9 cellular contexts compared by ENCODE assay signal in the genomic region with DNA sequence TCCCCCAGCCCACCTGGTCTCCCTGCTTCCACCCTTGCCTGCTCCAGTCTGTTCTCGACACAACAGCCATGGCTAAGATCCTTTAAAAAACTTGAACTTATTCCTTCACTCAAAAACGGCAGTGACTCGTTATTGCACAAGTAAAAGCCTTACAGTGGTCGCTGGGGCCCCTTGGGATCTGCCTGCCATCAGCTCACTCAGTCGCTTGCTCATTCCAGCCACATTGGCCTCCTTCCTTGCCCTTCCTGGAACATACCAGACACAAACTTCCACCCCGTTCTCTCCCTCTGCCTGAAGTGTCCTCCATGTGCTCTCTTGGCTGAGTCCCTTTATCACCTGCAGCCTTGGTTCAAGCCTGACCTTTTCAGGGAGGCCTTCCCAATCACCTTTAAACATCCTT. TPM values are rescaled to one million over a fixed set of nuclear protein-coding genes. Genes with fewer than 3 reads are reported as not detected.
DNase-seq lines count a peak whose midpoint lies in the region; ATAC-seq, FAIRE-seq and TF ChIP-seq lines count a peak whose summit lies in the region.
"Had no signal": no experiment of that assay in that cellular context is flagged by ENCODE, and none has a peak within 500 bp of the region (broad histone marks: within the 10 kb centered on the region; RNA-seq: fewer than 3 reads in every experiment).

No MANE protein-coding gene starts in this region.

- no peak for TF ChIP-seq POLR2A in GM12891 (IDR thresholded peaks at IDR 0.05; ENCODE audit: low read depth, low read length)

- no peak for ATAC-seq in naive thymus-derived CD8-positive, alpha-beta T cell

- H3K27me3 Mint-ChIP-seq in CD14-positive monocyte (ENCODE audit: low read depth in 3 of 3), result peaks cover 0 to 2% (median 0%) of the 10 kb centered on the region in 3 donors
- H3K27me3 Mint-ChIP-seq in HFFc6 (ENCODE audit: insufficient read depth), result no peaks in the 10 kb centered on the region; the same call in 1 of the 2 replicates
- H3K27me3 Mint-ChIP-seq in naive thymus-derived CD8-positive, alpha-beta T cell, result no peaks in the 10 kb centered on the region

- DNase-seq in CD14-positive monocyte (ENCODE audit: low spot score) (no peak), HFFc6 (no peak), adipocyte (ENCODE audit: low read depth) (peak; percentile 37), NCI-H1694 treated with DMSO at 0.1 percent for 48 hours (lab: John Stamatoyannopoulos, UW) (no peak), HT-29 (ENCODE audit: low spot score) (no peak), GM12891 (ENCODE audit: insufficient read length, low spot score) (no peak), pons (ENCODE audit: low spot score) (no peak)
- no peak for DNase-seq in naive thymus-derived CD8-positive, alpha-beta T cell

- H3K36me3 ChIP-seq in adipocyte (ENCODE audit: control insufficient read depth, insufficient read depth, low read length, severe bottlenecking), result no peaks in the 10 kb centered on the region

- intact Hi-C loops in CD14-positive monocyte (cut with micrococcal nuclease), result no loop called here

- peak overlapping the region in 1 of 2 donors; percentile 54 for H3K4me3 Mint-ChIP-seq in CD14-positive monocyte
- H3K4me3 Mint-ChIP-seq in HFFc6, result no peak overlapping the region
- H3K4me3 Mint-ChIP-seq in naive thymus-derived CD8-positive, alpha-beta T cell, result peak overlapping the region in 9 of 10 donors; percentile 34 to 67 (median 46)

- no peaks in the 10 kb centered on the region for H3K27me3 ChIP-seq in adipocyte (replicated peaks; ENCODE audit: control insufficient read depth, insufficient read depth, low read length)

- no peak for TF ChIP-seq CTCF in CD14-positive monocyte (IDR thresholded peaks at IDR 0.05)
- no peak for TF ChIP-seq CTCF in HFFc6 (IDR thresholded peaks at IDR 0.05)

- H3K9me3 ChIP-seq in adipocyte (ENCODE audit: control insufficient read depth, low read length), result no peaks in the 10 kb centered on the region

- H3K27ac Mint-ChIP-seq in CD14-positive monocyte (peak overlapping the region in 5 of 7 donors; percentile 1 to 73 (median 36)), HFFc6 (peak overlapping the region; percentile 39; the same call in 1 of the 2 replicates)
- H3K27ac Mint-ChIP-seq in naive thymus-derived CD8-positive, alpha-beta T cell, result peak overlapping the region; percentile 29 to 92 (median 80)

- H3K9me3 Mint-ChIP-seq in CD14-positive monocyte (no peaks in the 10 kb centered on the region), HFFc6 (no peaks in the 10 kb centered on the region)
- H3K9me3 Mint-ChIP-seq in naive thymus-derived CD8-positive, alpha-beta T cell, result no peaks in the 10 kb centered on the region

- H3K4me3 ChIP-seq in adipocyte (ENCODE audit: low read length), result peak overlapping the region; percentile 42

- no peak for FAIRE-seq in GM12891 (lab: Jason Lieb, UNC)
- FAIRE-seq: endometrium had no signal

- no peak overlapping the region for H3K9ac ChIP-seq in adipocyte (ENCODE audit: low read length)

- POLR2A ChIA-PET in naive thymus-derived CD8-positive, alpha-beta T cell (lab: Charles Lee), result no interaction called here

- H3K4me1 Mint-ChIP-seq in CD14-positive monocyte (peaks cover 63% of the 10 kb centered on the region), HFFc6 (ENCODE audit: low read depth) (peaks cover 50% of the 10 kb centered on the region)
- H3K4me1 Mint-ChIP-seq in naive thymus-derived CD8-positive, alpha-beta T cell, result peaks cover 32 to 75% (median 69%) of the 10 kb centered on the region in 4 donors

- H3K4me1 ChIP-seq in adipocyte (ENCODE audit: control insufficient read depth, insufficient read depth, low read length), result peaks cover 31% of the 10 kb centered on the region

- peaks cover 4 to 16% of the 10 kb centered on the region in 2 donors for H3K36me3 Mint-ChIP-seq in CD14-positive monocyte
- peaks cover 5% of the 10 kb centered on the region; the same call in 1 of the 2 replicates for H3K36me3 Mint-ChIP-seq in HFFc6 (ENCODE audit: low read depth)
- H3K36me3 Mint-ChIP-seq in naive thymus-derived CD8-positive, alpha-beta T cell, result no peaks in the 10 kb centered on the region

TF ChIP-seq in GM12891, 5 proteins besides CTCF, POLR2A, EP300 and RAD21:
- TF ChIP-seq TAF1 (IDR thresholded peaks at IDR 0.05; ENCODE audit: low read depth, low read length) (no peak), POU2F2 (IDR thresholded peaks at IDR 0.05; ENCODE audit: low read depth, low read length) (no peak), POLR2AphosphoS5 (IDR thresholded peaks at IDR 0.05; ENCODE audit: low read depth, low read length) (no peak), SPI1 (IDR thresholded peaks at IDR 0.05; ENCODE audit: low read depth, low read length) (no peak), PAX5 (IDR thresholded peaks at IDR 0.05; ENCODE audit: insufficient read depth, low read length, severe bottlenecking) (no peak)

RNA-seq across cellular contexts. Expression of gene CCNY, which starts 4.7 kb away (rescaled TPM):
- polyA plus RNA-seq in CD14-positive monocyte, result 10 to 100 TPM; 39.9 to 64.8 TPM
- total RNA-seq in HFFc6 (2021; fragmentation: NEBNext Ultra II Directional; extraction: Animal tissue kit (Norgen Biotek cat#: 25700)), result 10 to 100 TPM; 60.0 to 76.6 (median 69.9) TPM
- 10 to 100 TPM; 72.6 to 78.6 TPM for total RNA-seq in naive thymus-derived CD8-positive, alpha-beta T cell
- polyA plus RNA-seq in naive thymus-derived CD8-positive, alpha-beta T cell, result 10 to 100 TPM; 11.0 to 25.5 (median 24.0) TPM
- total RNA-seq in HT-29 (2014; rRNA removed; shearing (Covaris generic)), result 28.4 and 33.1 TPM in 2 replicates
- 23.7 TPM for polyA plus RNA-seq in GM12891 (2012; ENCODE audit: low read depth, missing spikeins)
